Comparison of ENCODE assay signal across 1 cellular context in genomic region chr6:62283828-62284411, GRCh38.
TF ChIP-seq lines count a peak whose summit lies in the region.

No MANE protein-coding gene starts in this region.

TF ChIP-seq in GM23338, 12 proteins besides CTCF, POLR2A, EP300 and RAD21 (continued from another document):
- TF ChIP-seq ZNF331 (CRISPR knock-in tag; IDR thresholded peaks at IDR 0.05; ENCODE audit: low read depth) (no peak), NANOG (IDR thresholded peaks at IDR 0.05; ENCODE audit: borderline replicate concordance) (no peak)
